Comparison of ENCODE assay signal across 2 cellular contexts in the genomic region with DNA sequence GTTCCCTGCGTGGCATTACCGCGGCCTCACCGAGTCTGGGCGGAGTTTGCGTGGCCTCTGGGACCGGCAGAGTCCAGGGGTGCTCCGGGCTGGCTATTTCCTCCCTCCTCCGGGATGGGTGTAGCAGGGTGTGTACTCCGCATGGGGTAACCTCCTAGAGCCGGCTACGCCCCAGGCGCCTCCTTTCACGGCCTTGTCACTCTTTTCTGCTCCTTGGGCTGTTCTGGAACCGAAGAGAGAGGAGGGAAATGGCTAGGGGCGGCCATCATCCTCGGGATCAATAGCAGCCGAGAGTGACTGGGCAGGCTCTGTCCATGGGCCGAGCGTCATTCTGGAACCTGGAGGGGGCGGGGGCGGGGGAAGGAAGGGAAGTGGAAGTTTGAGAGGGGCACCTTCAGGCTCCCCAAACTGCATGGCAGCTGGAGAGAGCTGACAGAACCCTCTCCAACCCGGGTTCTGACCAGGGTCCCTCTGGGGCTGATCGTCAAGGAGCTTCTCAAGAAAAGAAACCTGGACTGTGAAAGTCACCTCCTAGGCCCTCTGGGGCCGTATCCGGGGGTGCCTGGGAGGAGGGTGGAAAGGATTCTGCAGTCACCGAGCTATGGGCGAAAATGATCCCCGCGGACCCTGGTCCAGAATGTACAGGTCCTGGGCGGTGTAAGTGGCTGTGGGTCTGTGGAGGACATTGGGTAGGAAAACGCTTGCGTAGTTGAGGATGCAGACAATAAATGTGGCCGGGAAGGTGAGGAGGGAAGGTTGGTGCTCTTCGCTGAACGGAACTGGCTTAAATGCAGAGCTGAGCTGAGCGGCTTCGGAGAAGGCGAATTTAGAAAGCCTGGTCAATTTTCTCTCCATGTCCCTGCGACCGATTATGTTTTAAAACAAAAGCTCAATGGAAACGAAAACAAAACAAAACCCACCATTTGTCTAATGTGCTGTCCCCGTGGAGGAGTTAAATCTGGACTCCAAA.
TF ChIP-seq lines count a peak whose summit lies in the region.

No MANE protein-coding gene starts in this region.

TF ChIP-seq in SK-N-SH, 30 proteins besides CTCF, POLR2A, EP300 and RAD21 (continued from another document):
- TF ChIP-seq SIN3A (IDR thresholded peaks at IDR 0.05; ENCODE audit: borderline replicate concordance, low read depth, low read length) (no peak), GATA2 (CRISPR knock-in tag; IDR thresholded peaks at IDR 0.05) (no peak), MXI1 (IDR thresholded peaks at IDR 0.05; ENCODE audit: low read depth, low read length) (no peak), FOXJ3 (CRISPR knock-in tag; IDR thresholded peaks at IDR 0.05) (no peak), ELF1 (IDR thresholded peaks at IDR 0.05) (no peak), RFX5 (IDR thresholded peaks at IDR 0.05; ENCODE audit: low read length) (no peak)

TF ChIP-seq in SK-N-SH treated with all-trans-retinoic acid at 6 μM for 48 hours, 23 proteins besides CTCF, POLR2A, EP300 and RAD21 (continued from another document):
- TF ChIP-seq, protein P1, sequence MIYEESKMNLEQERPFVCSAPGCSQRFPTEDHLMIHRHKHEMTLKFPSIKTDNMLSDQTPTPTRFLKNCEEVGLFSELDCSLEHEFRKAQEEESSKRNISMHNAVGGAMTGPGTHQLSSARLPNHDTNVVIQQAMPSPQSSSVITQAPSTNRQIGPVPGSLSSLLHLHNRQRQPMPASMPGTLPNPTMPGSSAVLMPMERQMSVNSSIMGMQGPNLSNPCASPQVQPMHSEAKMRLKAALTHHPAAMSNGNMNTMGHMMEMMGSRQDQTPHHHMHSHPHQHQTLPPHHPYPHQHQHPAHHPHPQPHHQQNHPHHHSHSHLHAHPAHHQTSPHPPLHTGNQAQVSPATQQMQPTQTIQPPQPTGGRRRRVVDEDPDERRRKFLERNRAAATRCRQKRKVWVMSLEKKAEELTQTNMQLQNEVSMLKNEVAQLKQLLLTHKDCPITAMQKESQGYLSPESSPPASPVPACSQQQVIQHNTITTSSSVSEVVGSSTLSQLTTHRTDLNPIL (CRISPR knock-in tag; IDR thresholded peaks at IDR 0.05; ENCODE audit: low read depth), result no peak
- no peak for TF ChIP-seq ZNF565 (CRISPR knock-in tag; conservative IDR thresholded peaks at IDR 0.05; ENCODE audit: low read depth)
